Comparison of ENCODE assay signal across 8 cellular contexts in the genomic region with DNA sequence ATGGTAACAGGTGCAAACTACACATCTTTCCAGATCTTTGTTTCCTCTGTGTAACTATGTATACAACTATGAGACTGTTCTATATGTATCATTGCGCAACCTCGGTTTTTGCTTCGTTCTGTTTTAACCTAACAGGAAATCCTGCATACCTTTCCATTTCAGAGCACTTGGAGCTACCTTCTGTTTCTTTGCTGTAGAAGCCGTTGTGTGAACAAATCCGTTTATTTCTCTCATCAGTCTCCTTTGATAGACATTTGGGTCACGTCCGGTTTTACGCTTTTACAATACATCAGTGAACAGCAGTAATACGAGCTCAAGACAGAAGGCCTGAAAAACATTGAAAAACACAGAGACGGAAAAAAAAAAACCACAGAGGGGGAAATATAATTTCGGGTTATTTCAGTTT. TPM values are rescaled to one million over a fixed set of nuclear protein-coding genes. Genes with fewer than 3 reads are reported as not detected.
DNase-seq lines count a peak whose midpoint lies in the region; ATAC-seq, FAIRE-seq and TF ChIP-seq lines count a peak whose summit lies in the region.

No MANE protein-coding gene starts in this region.

- H3K36me3 Mint-ChIP-seq in endothelial cell (ENCODE audit: low read depth, unreplicated experiment): no peaks in the 10 kb centered on the region
- H3K36me3 Mint-ChIP-seq in osteocyte (ENCODE audit: unreplicated experiment): no peaks in the 10 kb centered on the region

- no peak for ATAC-seq in omental fat pad (ENCODE audit: low FRiP score)

- H3K27me3 Mint-ChIP-seq in endothelial cell (ENCODE audit: unreplicated experiment) (no peaks in the 10 kb centered on the region), osteocyte (ENCODE audit: unreplicated experiment) (no peaks in the 10 kb centered on the region)

- H3K4me3 Mint-ChIP-seq in endothelial cell (ENCODE audit: unreplicated experiment) (peak overlapping the region; percentile 91), osteocyte (ENCODE audit: unreplicated experiment) (peak overlapping the region; percentile 94)

- FAIRE-seq in HTR-8/SVneo (lab: Jason Lieb, UNC): no peak

- no peaks in the 10 kb centered on the region for H3K9me3 Mint-ChIP-seq in endothelial cell (ENCODE audit: unreplicated experiment)
- H3K9me3 Mint-ChIP-seq in osteocyte (ENCODE audit: unreplicated experiment): no peaks in the 10 kb centered on the region

- H3K4me1 Mint-ChIP-seq in endothelial cell (ENCODE audit: unreplicated experiment) (peaks cover 45% of the 10 kb centered on the region), osteocyte (ENCODE audit: unreplicated experiment) (peaks cover 28% of the 10 kb centered on the region)

- TF ChIP-seq CTCF in AG10803 (conservative IDR thresholded peaks at IDR 0.05; ENCODE audit: low read length) (no peak), GM12865 (IDR thresholded peaks at IDR 0.05; ENCODE audit: insufficient read depth, low read depth, low read length, missing control alignments) (no peak), endothelial cell (IDR thresholded peaks at IDR 0.05; ENCODE audit: unreplicated experiment) (no peak), osteocyte (IDR thresholded peaks at IDR 0.05) (no peak), omental fat pad (IDR thresholded peaks at IDR 0.05) (no peak)

- H3K27ac Mint-ChIP-seq in endothelial cell (ENCODE audit: unreplicated experiment): peak overlapping the region; percentile 99
- peak overlapping the region; percentile 99 for H3K27ac Mint-ChIP-seq in osteocyte (ENCODE audit: unreplicated experiment)

- DNase-seq in AG10803 (ENCODE audit: low read depth) (no peak), GM12865 (ENCODE audit: low read depth) (peak; percentile 87), SIG-M5 treated with dmso at 0.1 percent for 504 hours (lab: John Stamatoyannopoulos, UW; ENCODE audit: unreplicated experiment) (peak; percentile 77), endothelial cell (ENCODE audit: low spot score) (no peak), osteocyte (ENCODE audit: extremely low spot score, unreplicated experiment) (no peak), omental fat pad (ENCODE audit: low spot score) (no peak), HPDE6-E6E7 (ENCODE audit: extremely low spot score) (no peak), HTR-8/SVneo (ENCODE audit: insufficient read length, low spot score) (no peak)

- H3K4me3 ChIP-seq in AG10803 (ENCODE audit: low read length) (peak overlapping the region; percentile 62), GM12865 (ENCODE audit: low read depth, low read length) (peak overlapping the region; percentile 85)

RNA-seq across cellular contexts. Expression of gene ATP5IF1, which starts 10.5 kb away (rescaled TPM):
- total RNA-seq in endothelial cell (ENCODE audit: unreplicated experiment) (120 TPM), osteocyte (112 and 113 TPM in 2 replicates), omental fat pad (100 to 1,000 TPM in 2 of 4 donors, 10 to 100 TPM in 2; 92.5 to 149 (median 107) TPM)

RNA-seq across cellular contexts. Expression of gene SESN2, which starts 12.9 kb away (rescaled TPM):
- total RNA-seq in endothelial cell (ENCODE audit: unreplicated experiment) (31.0 TPM), osteocyte (31.8 and 32.1 TPM in 2 replicates), omental fat pad (10 to 100 TPM; 13.2 to 20.4 (median 13.8) TPM)

RNA-seq across cellular contexts. Expression of gene DNAJC8, which starts 13.6 kb away (rescaled TPM):
- 99.0 TPM for total RNA-seq in endothelial cell (ENCODE audit: unreplicated experiment)
- total RNA-seq in osteocyte: 92.2 and 93.0 TPM in 2 replicates
- total RNA-seq in omental fat pad: 10 to 100 TPM; 48.3 to 72.2 (median 64.1) TPM

Comparison
In these comparisons a context has a peak if more than half of its experiments do, and no peak if none do; other contexts are left out.
1. DNase-seq: peak in GM12865 (single experiment) and SIG-M5 treated with dmso at 0.1 percent for 504 hours (single experiment); none in AG10803 (single experiment), endothelial cell (single experiment), osteocyte (single experiment), omental fat pad (single experiment), HPDE6-E6E7 (single experiment) and HTR-8/SVneo (single experiment).